In genomic region chr1:160558679-160559078, GRCh38 we compare ENCODE assay signal across 1 cellular context.
TF ChIP-seq lines count a peak whose summit lies in the region.

No MANE protein-coding gene starts in this region.

TF ChIP-seq in A549, 52 proteins besides CTCF, POLR2A, EP300 and RAD21 (continued from another document):
- no peak for TF ChIP-seq PBX3 (IDR thresholded peaks at IDR 0.05)
- no peak for TF ChIP-seq CBX8 (IDR thresholded peaks at IDR 0.05)
- TF ChIP-seq, protein P1, sequence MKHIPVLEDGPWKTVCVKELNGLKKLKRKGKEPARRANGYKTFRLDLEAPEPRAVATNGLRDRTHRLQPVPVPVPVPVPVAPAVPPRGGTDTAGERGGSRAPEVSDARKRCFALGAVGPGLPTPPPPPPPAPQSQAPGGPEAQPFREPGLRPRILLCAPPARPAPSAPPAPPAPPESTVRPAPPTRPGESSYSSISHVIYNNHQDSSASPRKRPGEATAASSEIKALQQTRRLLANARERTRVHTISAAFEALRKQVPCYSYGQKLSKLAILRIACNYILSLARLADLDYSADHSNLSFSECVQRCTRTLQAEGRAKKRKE (CRISPR knock-in tag; IDR thresholded peaks at IDR 0.05; ENCODE audit: low read depth): no peak
- TF ChIP-seq FOSB (CRISPR knock-in tag; IDR thresholded peaks at IDR 0.05): no peak
- TF ChIP-seq HEYL (CRISPR knock-in tag; IDR thresholded peaks at IDR 0.05): no peak
- TF ChIP-seq, protein P2, sequence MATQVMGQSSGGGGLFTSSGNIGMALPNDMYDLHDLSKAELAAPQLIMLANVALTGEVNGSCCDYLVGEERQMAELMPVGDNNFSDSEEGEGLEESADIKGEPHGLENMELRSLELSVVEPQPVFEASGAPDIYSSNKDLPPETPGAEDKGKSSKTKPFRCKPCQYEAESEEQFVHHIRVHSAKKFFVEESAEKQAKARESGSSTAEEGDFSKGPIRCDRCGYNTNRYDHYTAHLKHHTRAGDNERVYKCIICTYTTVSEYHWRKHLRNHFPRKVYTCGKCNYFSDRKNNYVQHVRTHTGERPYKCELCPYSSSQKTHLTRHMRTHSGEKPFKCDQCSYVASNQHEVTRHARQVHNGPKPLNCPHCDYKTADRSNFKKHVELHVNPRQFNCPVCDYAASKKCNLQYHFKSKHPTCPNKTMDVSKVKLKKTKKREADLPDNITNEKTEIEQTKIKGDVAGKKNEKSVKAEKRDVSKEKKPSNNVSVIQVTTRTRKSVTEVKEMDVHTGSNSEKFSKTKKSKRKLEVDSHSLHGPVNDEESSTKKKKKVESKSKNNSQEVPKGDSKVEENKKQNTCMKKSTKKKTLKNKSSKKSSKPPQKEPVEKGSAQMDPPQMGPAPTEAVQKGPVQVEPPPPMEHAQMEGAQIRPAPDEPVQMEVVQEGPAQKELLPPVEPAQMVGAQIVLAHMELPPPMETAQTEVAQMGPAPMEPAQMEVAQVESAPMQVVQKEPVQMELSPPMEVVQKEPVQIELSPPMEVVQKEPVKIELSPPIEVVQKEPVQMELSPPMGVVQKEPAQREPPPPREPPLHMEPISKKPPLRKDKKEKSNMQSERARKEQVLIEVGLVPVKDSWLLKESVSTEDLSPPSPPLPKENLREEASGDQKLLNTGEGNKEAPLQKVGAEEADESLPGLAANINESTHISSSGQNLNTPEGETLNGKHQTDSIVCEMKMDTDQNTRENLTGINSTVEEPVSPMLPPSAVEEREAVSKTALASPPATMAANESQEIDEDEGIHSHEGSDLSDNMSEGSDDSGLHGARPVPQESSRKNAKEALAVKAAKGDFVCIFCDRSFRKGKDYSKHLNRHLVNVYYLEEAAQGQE (IDR thresholded peaks at IDR 0.05): no peak
- no peak for TF ChIP-seq MAZ (IDR thresholded peaks at IDR 0.05; ENCODE audit: borderline replicate concordance, low read depth, low read length)
- no peak for TF ChIP-seq EHF (CRISPR knock-in tag; IDR thresholded peaks at IDR 0.05)
- TF ChIP-seq MYC (IDR thresholded peaks at IDR 0.05; ENCODE audit: borderline replicate concordance, low read length): no peak
- no peak for TF ChIP-seq CEBPB (IDR thresholded peaks at IDR 0.05)
